ENCODE assay signal across 27 cellular contexts in the genomic region with DNA sequence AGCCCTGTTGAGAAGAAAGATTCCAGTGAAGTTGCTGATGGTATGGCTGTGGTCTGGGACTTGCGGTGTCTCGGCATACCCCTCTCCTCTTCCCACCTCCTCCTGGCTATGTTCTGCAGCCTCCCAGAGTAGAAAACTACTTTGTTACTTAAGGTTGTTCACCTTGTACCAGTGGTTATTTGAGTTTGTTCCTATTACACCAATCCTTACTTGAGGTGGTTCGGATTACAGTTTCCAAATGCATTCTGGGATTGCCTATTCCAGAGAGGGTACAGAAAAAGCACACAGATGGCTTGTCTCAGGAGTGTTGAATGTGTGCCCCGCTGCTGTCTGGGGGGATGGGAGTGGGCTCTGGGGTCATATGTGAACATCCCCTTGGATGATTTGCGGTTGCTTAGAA.
"Had no signal": no experiment of that assay in that cellular context is flagged by ENCODE, and none has a peak within 500 bp of the region (broad histone marks: within the 10 kb centered on the region; RNA-seq: fewer than 3 reads in every experiment).

No MANE protein-coding gene starts in this region.

- H3K4me1 Mint-ChIP-seq: activated CD8-positive, alpha-beta memory T cell treated with anti-CD3 and anti-CD28 coated beads, Interleukin-2, amount 10 ng/mL, durations not matched to agents 7 days and 5 days; central memory CD8-positive, alpha-beta T cell; endodermal cell had no signal

- H3K27me3 Mint-ChIP-seq: activated CD4-positive, alpha-beta memory T cell treated with anti-CD3 and anti-CD28 coated beads for 36 hours; activated CD4-positive, alpha-beta T cell treated with anti-CD3 and anti-CD28 coated beads for 36 hours; activated CD4-positive, alpha-beta T cell treated with anti-CD3 and anti-CD28 coated beads, Interleukin-2, amount 10 ng/mL, durations not matched to agents 24 days and 14 days; activated CD8-positive, alpha-beta memory T cell treated with anti-CD3 and anti-CD28 coated beads, Interleukin-2, amount 10 ng/mL, durations not matched to agents 7 days and 5 days; activated naive CD4-positive, alpha-beta T cell treated with anti-CD3 and anti-CD28 coated beads, Interleukin-2, amount 50 U/mL, for 24 hours; activated naive CD8-positive, alpha-beta T cell treated with anti-CD3 and anti-CD28 coated beads, Interleukin-2, amount 10 ng/mL, durations not matched to agents 7 days and 5 days; central memory CD8-positive, alpha-beta T cell; dendritic cell treated with granulocyte-macrophage colony-stimulating factor and Interleukin-4, amounts not matched to agents 40 ng/mL and 50 ng/mL, for 4 days had no signal

- H3K27ac ChIP-seq: brain microvascular endothelial cell, coronary artery, dorsolateral prefrontal cortex, esophagus muscularis mucosa, foreskin keratinocyte, heart left ventricle had no signal

- H3K4me1 ChIP-seq: esophagus muscularis mucosa, heart left ventricle had no signal

- H3K4me3 ChIP-seq: coronary artery, dorsolateral prefrontal cortex, esophagus muscularis mucosa, heart left ventricle had no signal

- DNase-seq: activated CD4-positive, alpha-beta memory T cell treated with anti-CD3 and anti-CD28 coated beads for 36 hours; activated CD4-positive, alpha-beta T cell treated with anti-CD3 and anti-CD28 coated beads for 36 hours; activated CD4-positive, alpha-beta T cell treated with anti-CD3 and anti-CD28 coated beads, Interleukin-2, amount 10 ng/mL, durations not matched to agents 24 days and 14 days; activated CD4-positive, CD25-positive, alpha-beta regulatory T cell; activated CD4-positive, CD25-positive, alpha-beta regulatory T cell treated with anti-CD3 and anti-CD28 coated beads, Interleukin-2, amount 50 U/mL, for 72 hours; activated CD8-positive, alpha-beta memory T cell treated with anti-CD3 and anti-CD28 coated beads, Interleukin-2, amount 10 ng/mL, durations not matched to agents 7 days and 5 days; activated CD8-positive, alpha-beta memory T cell treated with anti-CD3 and anti-CD28 coated beads, Interleukin-2, amount 50 U/mL, for 4 hours; activated CD8-positive, alpha-beta T cell treated with anti-CD3 and anti-CD28 coated beads, Interleukin-2, amount 10 ng/mL, durations not matched to agents 7 days and 5 days; activated effector memory CD4-positive, alpha-beta T cell treated with anti-CD3 and anti-CD28 coated beads, Interleukin-2, amount 50 U/mL, for 16 hours; activated naive CD4-positive, alpha-beta T cell treated with anti-CD3 and anti-CD28 coated beads for 36 hours; activated naive CD8-positive, alpha-beta T cell treated with anti-CD3 and anti-CD28 coated beads, Interleukin-2, amount 10 ng/mL, durations not matched to agents 7 days and 5 days; activated T-cell treated with anti-CD3 and anti-CD28 coated beads, Interleukin-2, amount 50 U/mL, for 1 hour; amniotic stem cell; brain microvascular endothelial cell; dorsolateral prefrontal cortex; effector memory CD4-positive, alpha-beta T cell; endodermal cell; erythroblast; foreskin keratinocyte; heart left ventricle; T-helper 2 cell had no signal

- H3K9me3 ChIP-seq: esophagus muscularis mucosa, heart left ventricle had no signal

- H3K4me3 Mint-ChIP-seq: activated CD4-positive, alpha-beta memory T cell treated with anti-CD3 and anti-CD28 coated beads for 36 hours; activated CD4-positive, alpha-beta T cell treated with anti-CD3 and anti-CD28 coated beads for 36 hours; activated CD4-positive, alpha-beta T cell treated with anti-CD3 and anti-CD28 coated beads, Interleukin-2, amount 10 ng/mL, durations not matched to agents 24 days and 14 days; activated CD8-positive, alpha-beta memory T cell treated with anti-CD3 and anti-CD28 coated beads, Interleukin-2, amount 10 ng/mL, durations not matched to agents 7 days and 5 days; activated CD8-positive, alpha-beta T cell treated with anti-CD3 and anti-CD28 coated beads, Interleukin-2, amount 10 ng/mL, durations not matched to agents 7 days and 5 days; activated naive CD4-positive, alpha-beta T cell treated with anti-CD3 and anti-CD28 coated beads for 36 hours; activated naive CD4-positive, alpha-beta T cell treated with anti-CD3 and anti-CD28 coated beads, Interleukin-2, amount 50 U/mL, for 24 hours; activated naive CD8-positive, alpha-beta T cell treated with anti-CD3 and anti-CD28 coated beads, Interleukin-2, amount 10 ng/mL, durations not matched to agents 7 days and 5 days; central memory CD8-positive, alpha-beta T cell; dendritic cell treated with granulocyte-macrophage colony-stimulating factor and Interleukin-4, amounts not matched to agents 40 ng/mL and 50 ng/mL, for 4 days; endodermal cell had no signal

- H3K27me3 ChIP-seq: brain microvascular endothelial cell, dorsolateral prefrontal cortex, esophagus muscularis mucosa, foreskin keratinocyte, heart left ventricle had no signal

- ATAC-seq: activated CD4-positive, alpha-beta T cell treated with anti-CD3 and anti-CD28 coated beads for 36 hours; activated CD8-positive, alpha-beta memory T cell treated with anti-CD3 and anti-CD28 coated beads, Interleukin-2, amount 10 ng/mL, durations not matched to agents 7 days and 5 days; activated CD8-positive, alpha-beta T cell treated with anti-CD3 and anti-CD28 coated beads, Interleukin-2, amount 10 ng/mL, durations not matched to agents 7 days and 5 days; foreskin keratinocyte; heart left ventricle had no signal

- H3K9me3 Mint-ChIP-seq: activated CD4-positive, alpha-beta memory T cell treated with anti-CD3 and anti-CD28 coated beads for 36 hours; activated CD4-positive, alpha-beta T cell treated with anti-CD3 and anti-CD28 coated beads, Interleukin-2, amount 10 ng/mL, durations not matched to agents 24 days and 14 days; activated naive CD4-positive, alpha-beta T cell treated with anti-CD3 and anti-CD28 coated beads for 36 hours; activated naive CD4-positive, alpha-beta T cell treated with anti-CD3 and anti-CD28 coated beads, Interleukin-2, amount 50 U/mL, for 24 hours; activated naive CD8-positive, alpha-beta T cell treated with anti-CD3 and anti-CD28 coated beads, Interleukin-2, amount 10 ng/mL, durations not matched to agents 7 days and 5 days; activated T-helper 2 cell treated with anti-CD3 and anti-CD28 coated beads, Interferon-gamma antibody, Interleukin-2, Interleukin-4, amounts not matched to agents 10 μg/mL and 5 μg/mL and 100 μg/mL, durations not matched to agents 14 hours and 24 hours and 36 hours; central memory CD8-positive, alpha-beta T cell; dendritic cell treated with granulocyte-macrophage colony-stimulating factor and Interleukin-4, amounts not matched to agents 40 ng/mL and 50 ng/mL, for 4 days; endodermal cell had no signal

- H3K27ac Mint-ChIP-seq: activated CD4-positive, alpha-beta T cell treated with anti-CD3 and anti-CD28 coated beads for 36 hours; activated CD4-positive, alpha-beta T cell treated with anti-CD3 and anti-CD28 coated beads, Interleukin-2, amount 10 ng/mL, durations not matched to agents 24 days and 14 days; activated CD8-positive, alpha-beta memory T cell treated with anti-CD3 and anti-CD28 coated beads, Interleukin-2, amount 10 ng/mL, durations not matched to agents 7 days and 5 days; activated CD8-positive, alpha-beta T cell treated with anti-CD3 and anti-CD28 coated beads, Interleukin-2, amount 10 ng/mL, durations not matched to agents 7 days and 5 days; activated naive CD4-positive, alpha-beta T cell treated with anti-CD3 and anti-CD28 coated beads, Interleukin-2, amount 50 U/mL, for 24 hours; activated naive CD8-positive, alpha-beta T cell treated with anti-CD3 and anti-CD28 coated beads, Interleukin-2, amount 10 ng/mL, durations not matched to agents 7 days and 5 days; activated T-helper 2 cell treated with anti-CD3 and anti-CD28 coated beads, Interferon-gamma antibody, Interleukin-2, Interleukin-4, amounts not matched to agents 10 μg/mL and 5 μg/mL and 100 μg/mL, durations not matched to agents 14 hours and 24 hours and 36 hours; dendritic cell treated with granulocyte-macrophage colony-stimulating factor and Interleukin-4, amounts not matched to agents 40 ng/mL and 50 ng/mL, for 4 days; endodermal cell had no signal
